Comparison of ENCODE assay signal across 10 cellular contexts in genomic region chr2:74741076-74741460, GRCh38.
A peak's percentile ranks its signal among the peaks of the same experiment; 100 is the strongest.
DNase-seq lines count a peak whose midpoint lies in the region; ATAC-seq and TF ChIP-seq lines count a peak whose summit lies in the region.
"Had no signal": no experiment of that assay in that cellular context is flagged by ENCODE, and none has a peak within 500 bp of the region (broad histone marks: within the 10 kb centered on the region; RNA-seq: fewer than 3 reads in every experiment).

No MANE protein-coding gene starts in this region.

- ATAC-seq in HCT116 (peak; percentile 79), SK-N-SH treated with all-trans-retinoic acid at 6 μM for 48 hours (peak; percentile 90), right cardiac atrium (peak; percentile 28 to 33)
- ATAC-seq: GM12878 had no signal

- no peaks in the 10 kb centered on the region for H3K9me2 ChIP-seq in HCT116 (ENCODE audit: insufficient read depth)

- no peak for TF ChIP-seq CTCF in HCT116 (IDR thresholded peaks at IDR 0.05 in 2 of 3, conservative IDR thresholded peaks at IDR 0.05 in 1 of 3; ENCODE audit: borderline replicate concordance in 1 of 3, insufficient read depth in 1 of 3, low read depth in 2 of 3, low read length in 2 of 3)
- no peak for TF ChIP-seq CTCF in stomach (IDR thresholded peaks at IDR 0.05)

- H3K27ac ChIP-seq in HCT116 (ENCODE audit: low read depth, low read length) (peak overlapping the region; percentile 2; the same call in 1 of the 2 replicates), right cardiac atrium (ENCODE audit: low read length) (no peak overlapping the region), stomach (peak overlapping the region; percentile 26 to 62 (median 49))

- TSS peak; percentile 96 for BruUV-seq in HCT116 (replicated peaks; lab: Mats Ljungman, UMichigan)

- H3K9ac ChIP-seq in HCT116 (ENCODE audit: low read length) = peak overlapping the region; percentile 35; the same call in 1 of the 2 replicates

- 49% methylated on average over 3 of the region's 3 CpGs for WGBS in right cardiac atrium
- 25 to 53% (median 46%) methylated on average over 1 to 3 of the region's 3 CpGs for WGBS in stomach, 5 donors

- TF ChIP-seq RAD21 in HCT116 (IDR thresholded peaks at IDR 0.05; ENCODE audit: low read depth) = no peak

- H3K9me3 ChIP-seq in HCT116 (ENCODE audit: control insufficient read depth in 1 of 2, insufficient read depth in 1 of 2, low read depth in 1 of 2, low read length in 2 of 2) (peaks cover 5 to 11% of the 10 kb centered on the region in 2 experiments; a peak in 1 of 4 replicates), right cardiac atrium (ENCODE audit: control insufficient read depth, low read length) (peaks cover 2% of the 10 kb centered on the region), stomach (peaks cover 0 to 11% (median 0%) of the 10 kb centered on the region in 4 donors)

- CTCF ChIA-PET in HCT116 (lab: Charles Lee) = interaction anchor here (1.7 kb wide), 1 partner anchor 27 kb away, joined by 7 read pairs; no protein-coding TSS in a partner anchor

- H3K27me3 ChIP-seq in HCT116 (ENCODE audit: insufficient read depth, low read length) = no peaks in the 10 kb centered on the region
- H3K27me3 ChIP-seq in right cardiac atrium (ENCODE audit: control insufficient read depth, insufficient read depth) = no peaks in the 10 kb centered on the region
- H3K27me3 ChIP-seq in stomach = no peaks in the 10 kb centered on the region

- peak overlapping the region; percentile 43 for H2AFZ ChIP-seq in HCT116 (ENCODE audit: low read depth, low read length, poor library complexity, severe bottlenecking)

- TF ChIP-seq POLR2A in HCT116 (IDR thresholded peaks at IDR 0.05; ENCODE audit: borderline replicate concordance, extremely low read depth, insufficient read depth, insufficient read length) (no peak), stomach (IDR thresholded peaks at IDR 0.05) (no peak)

- POLR2A ChIA-PET in HCT116 (lab: Charles Lee) = interaction anchor here (1.0 to 1.3 kb wide), 2 partner anchors 12 to 22 kb away, joined by 3 read pairs; no protein-coding TSS in a partner anchor

- H3K79me2 ChIP-seq in HCT116 (ENCODE audit: insufficient read depth, low read length) = no peaks in the 10 kb centered on the region

- no peak for DNase-seq in HCT116 (ENCODE audit: low read depth, low spot score)
- no peak for DNase-seq in right cardiac atrium
- no peak for DNase-seq in stomach
- no peak for DNase-seq in T1000 (lab: John Stamatoyannopoulos, UW)
- DNase-seq in HT-29 (ENCODE audit: low spot score) = no peak
- no peak for DNase-seq in NCI-H1092 treated with DMSO at 0.1 percent for 48 hours (lab: John Stamatoyannopoulos, UW)
- DNase-seq: activated CD4-positive, CD25-positive, alpha-beta regulatory T cell; SHP77 treated with DMSO at 0.1 percent for 48 hours had no signal

- H4K20me1 ChIP-seq in HCT116 (ENCODE audit: insufficient read depth) = no peaks in the 10 kb centered on the region

- no peak for TF ChIP-seq EP300 in stomach (IDR thresholded peaks at IDR 0.05)

- peak overlapping the region; percentile 65 for H3K4me2 ChIP-seq in HCT116 (ENCODE audit: low read length)

- H3K4me3 ChIP-seq in HCT116 (replicated peaks in 1 of 2; ENCODE audit: low read depth in 1 of 2, low read length in 2 of 2) = peak overlapping the region; percentile 4 to 22; a peak in 3 of 4 replicates
- H3K4me3 ChIP-seq in right cardiac atrium (ENCODE audit: low read length) = no peak overlapping the region
- H3K4me3 ChIP-seq in stomach = no peak overlapping the region
- H3K4me3 ChIP-seq: GM12878 had no signal

- H3K4me1 ChIP-seq in HCT116 (ENCODE audit: control insufficient read depth in 1 of 2, insufficient read depth in 2 of 2, low read length in 2 of 2) = peaks cover 16 to 27% of the 10 kb centered on the region in 2 experiments
- H3K4me1 ChIP-seq in right cardiac atrium (ENCODE audit: control insufficient read depth, insufficient read depth, low read length) = no peaks in the 10 kb centered on the region
- H3K4me1 ChIP-seq in stomach = peaks cover 0 to 19% (median 13%) of the 10 kb centered on the region in 4 donors

- RAD21 ChIA-PET in HCT116 (lab: Charles Lee; ENCODE audit: low non-redundant PET in 1 of 2, low total read pairs in 2 of 2, uncharacterized antibody in 2 of 2, unreplicated experiment in 2 of 2) = interaction anchor here in 1 of 2 experiments (1.0 kb wide), 1 partner anchor 137 kb away, joined by 3 read pairs; no protein-coding TSS in a partner anchor

- intact Hi-C loops in HCT116 (cut with micrococcal nuclease) (loop anchor here (2.0 kb wide), 1 partner anchor 96 kb away; no protein-coding TSS in a partner anchor), right cardiac atrium (cut with DNase I) (no loop called here), stomach (cut with DNase I; ENCODE audit: low total_unique reads) (no loop called here)

- H3K36me3 ChIP-seq in HCT116 (ENCODE audit: control insufficient read depth in 1 of 2, insufficient read depth in 2 of 2, low read length in 2 of 2) (no peaks in the 10 kb centered on the region), stomach (no peaks in the 10 kb centered on the region)

TF ChIP-seq in HCT116, 20 proteins besides CTCF, POLR2A, EP300 and RAD21:
- TF ChIP-seq TCF7L2 (IDR thresholded peaks at IDR 0.05; ENCODE audit: borderline replicate concordance, extremely low read depth, insufficient read depth, insufficient read length) = no peak
- no peak for TF ChIP-seq POLR2AphosphoS5 (IDR thresholded peaks at IDR 0.05; ENCODE audit: low read depth, low read length)
- no peak for TF ChIP-seq YY1 (IDR thresholded peaks at IDR 0.05; ENCODE audit: extremely low read depth, insufficient replicate concordance, low read depth, low read length)
- no peak for TF ChIP-seq ELF1 (IDR thresholded peaks at IDR 0.05; ENCODE audit: borderline replicate concordance, low read depth)
- TF ChIP-seq JUND (IDR thresholded peaks at IDR 0.05) = 0 out of 2 replicates have a peak, but pooled peaks have one; percentile 24
- no peak for TF ChIP-seq CBX3 (IDR thresholded peaks at IDR 0.05; ENCODE audit: low read depth)
- TF ChIP-seq EZH2 (IDR thresholded peaks at IDR 0.05) = no peak

TF ChIP-seq in SK-N-SH treated with all-trans-retinoic acid at 6 μM for 48 hours, 23 proteins besides CTCF, POLR2A, EP300 and RAD21:
- no peak for TF ChIP-seq SNAI2 (CRISPR knock-in tag; IDR thresholded peaks at IDR 0.05)
- TF ChIP-seq CSDC2 (CRISPR knock-in tag; IDR thresholded peaks at IDR 0.05) = no peak
- no peak for TF ChIP-seq ZNF8 (CRISPR knock-in tag; IDR thresholded peaks at IDR 0.05)
- no peak for TF ChIP-seq PPARA (CRISPR knock-in tag; IDR thresholded peaks at IDR 0.05; ENCODE audit: borderline replicate concordance)
- no peak for TF ChIP-seq ISL1 (CRISPR knock-in tag; IDR thresholded peaks at IDR 0.05)
- TF ChIP-seq ZFP3 (CRISPR knock-in tag; IDR thresholded peaks at IDR 0.05) = no peak
- TF ChIP-seq ZNF70 (CRISPR knock-in tag; IDR thresholded peaks at IDR 0.05) = no peak
- TF ChIP-seq PATZ1 (CRISPR knock-in tag; IDR thresholded peaks at IDR 0.05; ENCODE audit: borderline replicate concordance) = no peak
- TF ChIP-seq TSHZ2 (CRISPR knock-in tag; IDR thresholded peaks at IDR 0.05) = no peak
- TF ChIP-seq OSR1 (CRISPR knock-in tag; IDR thresholded peaks at IDR 0.05) = no peak
- no peak for TF ChIP-seq ZFP30 (CRISPR knock-in tag; IDR thresholded peaks at IDR 0.05)
- TF ChIP-seq ZC3H10 (CRISPR knock-in tag; IDR thresholded peaks at IDR 0.05) = no peak
- no peak for TF ChIP-seq ZNF565 (CRISPR knock-in tag; conservative IDR thresholded peaks at IDR 0.05; ENCODE audit: low read depth)

Comparison
In these comparisons a context has a peak if more than half of its experiments do, and no peak if none do; other contexts are left out.
1. ATAC-seq: peak in every context shown above with its lines; median percentile 90 in SK-N-SH treated with all-trans-retinoic acid at 6 μM for 48 hours; 79 in HCT116; 30 in right cardiac atrium.
2. H3K4me3 ChIP-seq: peak in HCT116 (2 of 2); none in right cardiac atrium (single experiment) and stomach (0 of 4).